ENCODE assay signal across 8 cellular contexts in genomic region chr17:18569359-18569924, GRCh38.
DNase-seq lines count a peak whose midpoint lies in the region; ATAC-seq, FAIRE-seq and TF ChIP-seq lines count a peak whose summit lies in the region.
"Not testable (repeated sequence)": the region's sequence is repeated elsewhere in the genome, so short reads cannot be mapped to it uniquely, and the experiment has no call there.

No MANE protein-coding gene starts in this region.

- H2AFZ ChIP-seq in PC-3 (ENCODE audit: low read length) = peak overlapping the region; percentile 59; the same call in 1 of the 2 replicates
- not testable (repeated sequence) for H2AFZ ChIP-seq in HepG2 (ENCODE audit: low read length)

- intact Hi-C loops in PC-3 (cut with micrococcal nuclease); MCF 10A (cut with micrococcal nuclease); HepG2 (cut with micrococcal nuclease; ENCODE audit: unreplicated experiment): not testable (repeated sequence)

- not testable (repeated sequence) for H3K9me3 ChIP-seq in A549; PC-3 (ENCODE audit: low read length); HepG2 (ENCODE audit: low read length)

- H3K4me2 ChIP-seq in A549 = peak overlapping the region; percentile 61
- peak overlapping the region; percentile 65 for H3K4me2 ChIP-seq in PC-3 (ENCODE audit: low read length)
- H3K4me2 ChIP-seq in HepG2 (ENCODE audit: low read depth, low read length) = not testable (repeated sequence)

- not testable (repeated sequence) for H3K9me3 Mint-ChIP-seq in MCF 10A (ENCODE audit: unreplicated experiment)

- not testable (repeated sequence) for TF ChIP-seq EP300 in A549 (IDR thresholded peaks at IDR 0.05); HepG2 (IDR thresholded peaks at IDR 0.05; ENCODE audit: low read depth in 2 of 2, low read length in 2 of 2); HepG2 (CRISPR knock-in tag; IDR thresholded peaks at IDR 0.05; ENCODE audit: borderline replicate concordance)

- H3K9me2 ChIP-seq in PC-3 (replicated peaks; ENCODE audit: low read length) = not testable (repeated sequence)

- H4K20me1 ChIP-seq in PC-3 (ENCODE audit: low read length); HepG2 (ENCODE audit: insufficient read depth, low read length): not testable (repeated sequence)

- not testable (repeated sequence) for H3K27me3 Mint-ChIP-seq in MCF 10A (ENCODE audit: insufficient read depth, unreplicated experiment)

- DNase-seq in A549 (ENCODE audit: low read depth in 1 of 2, low spot score in 1 of 2); GM12891 (ENCODE audit: insufficient read length, low spot score); PC-3; HepG2 (ENCODE audit: low spot score): not testable (repeated sequence)
- peak; percentile 12 for DNase-seq in LHCN-M2 (ENCODE audit: low read depth)
- DNase-seq in MCF 10A (ENCODE audit: unreplicated experiment) = peak; percentile 42
- DNase-seq in glomerular visceral epithelial cell (ENCODE audit: extremely low spot score) = peak; percentile 2
- DNase-seq in retina = peak; percentile 68

- H3K4me3 ChIP-seq in A549; PC-3 (ENCODE audit: low read length); HepG2 (replicated peaks in 1 of 3; ENCODE audit: insufficient read depth in 1 of 3, low read depth in 2 of 3, low read length in 3 of 3): not testable (repeated sequence)

- H3K36me3 ChIP-seq in PC-3 (ENCODE audit: low read depth, low read length); HepG2 (replicated peaks in 1 of 2; ENCODE audit: control insufficient read depth in 1 of 2, insufficient read depth in 2 of 2, low read length in 2 of 2): not testable (repeated sequence)

- H3K4me1 Mint-ChIP-seq in MCF 10A (ENCODE audit: insufficient read depth, unreplicated experiment) = not testable (repeated sequence)

- not testable (repeated sequence) for H3F3A ChIP-seq in PC-3 (ENCODE audit: low read length, unreplicated experiment)

- not testable (repeated sequence) for H3K9ac ChIP-seq in PC-3 (ENCODE audit: low read length); HepG2 (ENCODE audit: insufficient read depth, low read depth, low read length)

- not testable (repeated sequence) for H3K27ac Mint-ChIP-seq in MCF 10A (ENCODE audit: low read depth, unreplicated experiment)

- POLR2A ChIA-PET in A549 (lab: Yijun Ruan, JAX); PC-3 (lab: Charles Lee; ENCODE audit: unreplicated experiment); MCF 10A (lab: Yijun Ruan, JAX); HepG2 (lab: Yijun Ruan, JAX): not testable (repeated sequence)

- FAIRE-seq in A549 (lab: Jason Lieb, UNC) (peak; percentile 88), GM12891 (lab: Jason Lieb, UNC) (peak; percentile 86)
- not testable (repeated sequence) for FAIRE-seq in HepG2 (lab: Jason Lieb, UNC)

- ATAC-seq in A549 (peak; percentile 89 to 91), PC-3 (peak; percentile 91), HepG2 (peak; percentile 39; the same call in 1 of the 3 replicates)

- CTCF ChIA-PET in A549 (lab: Yijun Ruan, JAX); PC-3 (lab: Charles Lee); MCF 10A (lab: Yijun Ruan, JAX); HepG2 (lab: Yijun Ruan, JAX; ENCODE audit: low intra/inter-chr PET ratio, low total read pairs): not testable (repeated sequence)

- not testable (repeated sequence) for H3K79me2 ChIP-seq in PC-3 (ENCODE audit: low read length); HepG2 (ENCODE audit: insufficient read depth, low read length)

- peaks cover 11% of the 10 kb centered on the region for H3K36me3 Mint-ChIP-seq in MCF 10A (ENCODE audit: insufficient read depth, unreplicated experiment)

- not testable (repeated sequence) for BruUV-seq in PC-3 (replicated peaks; lab: Mats Ljungman, UMichigan); MCF 10A (replicated peaks; lab: Mats Ljungman, UMichigan); HepG2 (replicated peaks; lab: Mats Ljungman, UMichigan)

- not testable (repeated sequence) for TF ChIP-seq CTCF in A549 (IDR thresholded peaks at IDR 0.05); PC-3 (conservative IDR thresholded peaks at IDR 0.05; ENCODE audit: low read depth, low read length); MCF 10A (IDR thresholded peaks at IDR 0.05; ENCODE audit: unreplicated experiment); HepG2 (CRISPR knock-in tag; IDR thresholded peaks at IDR 0.05)

- in situ Hi-C loops in HepG2 (cut with HindIII; ENCODE audit: extremely low pct_ligation_motif_present, low pct_unique_long_range_greater_than_20kb) = not testable (repeated sequence)

- not testable (repeated sequence) for H3K4me1 ChIP-seq in A549; PC-3 (ENCODE audit: insufficient read depth, low read length); HepG2 (ENCODE audit: insufficient read depth, low read length)

- peak overlapping the region; percentile 64 for H3K4me3 Mint-ChIP-seq in MCF 10A (ENCODE audit: unreplicated experiment)

- WGBS in A549 (ENCODE audit: missing lambda C conversion rate) = 21% methylated on average over 8 of the region's 10 CpGs
- WGBS in HepG2 (ENCODE audit: low lambda C conversion rate) = 11% methylated on average over 8 of the region's 10 CpGs

- H3K27ac ChIP-seq in A549; PC-3 (ENCODE audit: low read length); HepG2 (ENCODE audit: extremely low read length, insufficient read depth, low read length): not testable (repeated sequence)

- TF ChIP-seq POLR2A in A549 (IDR thresholded peaks at IDR 0.05; ENCODE audit: low read length); GM12891 (IDR thresholded peaks at IDR 0.05; ENCODE audit: low read depth, low read length); HepG2 (IDR thresholded peaks at IDR 0.05; ENCODE audit: insufficient read depth in 1 of 2, low read depth in 2 of 2, low read length in 2 of 2): not testable (repeated sequence)

- H3K27me3 ChIP-seq in PC-3 (ENCODE audit: low read length); HepG2 (ENCODE audit: control insufficient read depth in 1 of 2, insufficient read depth in 2 of 2, low read length in 2 of 2): not testable (repeated sequence)

- not testable (repeated sequence) for TF ChIP-seq RAD21 in A549 (conservative IDR thresholded peaks at IDR 0.05 in 1 of 2, IDR thresholded peaks at IDR 0.05 in 1 of 2); HepG2 (CRISPR knock-in tag; IDR thresholded peaks at IDR 0.05)

Comparison
In these comparisons a context has a peak if more than half of its experiments do, and no peak if none do; other contexts are left out.
1. ATAC-seq: peak in every context shown above with its lines; median percentile 91 in PC-3; 90 in A549; 39 in HepG2.